22 cellular contexts compared by ENCODE assay signal in genomic region chr12:46004715-46005114, GRCh38. TPM values are rescaled to one million over a fixed set of nuclear protein-coding genes. Genes with fewer than 3 reads are reported as not detected.
A peak's percentile ranks its signal among the peaks of the same experiment; 100 is the strongest.
DNase-seq lines count a peak whose midpoint lies in the region; ATAC-seq, FAIRE-seq and TF ChIP-seq lines count a peak whose summit lies in the region.
"Had no signal": no experiment of that assay in that cellular context is flagged by ENCODE, and none has a peak within 500 bp of the region (broad histone marks: within the 10 kb centered on the region; RNA-seq: fewer than 3 reads in every experiment).

No MANE protein-coding gene starts in this region.

- H3K9me1 ChIP-seq in K562 (ENCODE audit: control insufficient read depth, insufficient read depth, low read length) = no peaks in the 10 kb centered on the region

- ATAC-seq in A549 (no peak), K562 (no peak), HG03342 (IDR thresholded peaks at IDR 0.05; ENCODE audit: unreplicated experiment) (no peak)
- ATAC-seq: CD8-positive, alpha-beta T cell; GM12878 had no signal

- BruUV-seq in K562 (replicated peaks; lab: Mats Ljungman, UMichigan) = no TSS peak

- POLR2A ChIA-PET in A549 (lab: Yijun Ruan, JAX) = no interaction called here
- POLR2A ChIA-PET in K562 (lab: Yijun Ruan, JAX) = no interaction called here

- TF ChIP-seq CTCF in A549 (IDR thresholded peaks at IDR 0.05) (no peak), HFF-Myc (IDR thresholded peaks at IDR 0.05; ENCODE audit: low read depth, low read length, missing control alignments) (peak; percentile 0), K562 (IDR thresholded peaks at IDR 0.05 in 2 of 3, conservative IDR thresholded peaks at IDR 0.05 in 1 of 3; ENCODE audit: insufficient read depth in 2 of 3, low read depth in 1 of 3, low read length in 3 of 3) (no peak), D721Med (IDR thresholded peaks at IDR 0.05; ENCODE audit: insufficient read depth, missing control alignments) (no peak)

- H3K4me2 ChIP-seq in A549 (no peak overlapping the region), K562 (ENCODE audit: insufficient read depth, low read length) (no peak overlapping the region)
- H3K4me2 ChIP-seq: BLaER1 treated with 17β-estradiol and CSF1 and Interleukin-3, amounts not matched to agents 10 nM and 100 nM had no signal

- no peak for TF ChIP-seq EP300 in A549 (IDR thresholded peaks at IDR 0.05)
- TF ChIP-seq EP300 in K562 (IDR thresholded peaks at IDR 0.05; ENCODE audit: low read length) = no peak

- FAIRE-seq in A549 (lab: Jason Lieb, UNC) (no peak), K562 (lab: Jason Lieb, UNC) (no peak), D721Med (lab: Jason Lieb, UNC) (no peak)
- FAIRE-seq: GM12878, GM12892, GM18507 had no signal

- H3K79me2 ChIP-seq in K562 (ENCODE audit: control insufficient read depth, insufficient read depth, low read length) = no peaks in the 10 kb centered on the region

- H4K20me1 ChIP-seq in K562 (replicated peaks; ENCODE audit: control insufficient read depth, insufficient read depth, low read length) = no peaks in the 10 kb centered on the region
- H4K20me1 ChIP-seq: BLaER1 treated with 17β-estradiol and CSF1 and Interleukin-3, amounts not matched to agents 10 nM and 100 nM had no signal

- peak overlapping the region; percentile 43; the same call in 1 of the 2 replicates for H2AFZ ChIP-seq in K562 (ENCODE audit: low read depth, low read length)

- TF ChIP-seq RAD21 in A549 (conservative IDR thresholded peaks at IDR 0.05 in 1 of 2, IDR thresholded peaks at IDR 0.05 in 1 of 2) = no peak
- no peak for TF ChIP-seq RAD21 in K562 (CRISPR knock-in tag; conservative IDR thresholded peaks at IDR 0.05 in 1 of 2, IDR thresholded peaks at IDR 0.05 in 1 of 2)

- no peaks in the 10 kb centered on the region for H3K27me3 ChIP-seq in K562 (ENCODE audit: control insufficient read depth in 2 of 2, insufficient read depth in 2 of 2, low read length in 2 of 2)
- H3K27me3 ChIP-seq: BLaER1 treated with 17β-estradiol and CSF1 and Interleukin-3, amounts not matched to agents 10 nM and 100 nM had no signal

- H3K4me1 ChIP-seq in A549 = no peaks in the 10 kb centered on the region
- H3K4me1 ChIP-seq in K562 (replicated peaks in 1 of 2; ENCODE audit: control insufficient read depth in 2 of 2, insufficient read depth in 2 of 2, low read length in 2 of 2) = no peaks in the 10 kb centered on the region
- H3K4me1 ChIP-seq: BLaER1 treated with 17β-estradiol and CSF1 and Interleukin-3, amounts not matched to agents 10 nM and 100 nM had no signal

- H3K4me3 ChIP-seq in A549 = no peak overlapping the region
- H3K4me3 ChIP-seq in HFF-Myc (replicated peaks; ENCODE audit: low read depth, low read length) = no peak overlapping the region
- no peak overlapping the region for H3K4me3 ChIP-seq in K562
- H3K4me3 ChIP-seq: BLaER1 treated with 17β-estradiol and CSF1 and Interleukin-3, amounts not matched to agents 10 nM and 100 nM; GM12878 had no signal

- CTCF ChIA-PET in A549 (lab: Yijun Ruan, JAX) (interaction anchor here (0.7 to 4.2 kb wide), 6 partner anchors 8 to 76 kb away, joined by 3 to 19 read pairs (median 4); partner anchors contain the start of gene SCAF11), K562 (lab: Yijun Ruan, JAX; ENCODE audit: low intra/inter-chr PET ratio) (no interaction called here)

- intact Hi-C loops in K562 (cut with micrococcal nuclease) = no loop called here

- in situ Hi-C loops in K562 (cut with MboI) = no loop called here

- H3K36me3 ChIP-seq in K562 (ENCODE audit: control insufficient read depth, insufficient read depth, low read length) = no peaks in the 10 kb centered on the region
- H3K36me3 ChIP-seq: BLaER1 treated with 17β-estradiol and CSF1 and Interleukin-3, amounts not matched to agents 10 nM and 100 nM had no signal

- no peak overlapping the region for H3K27ac ChIP-seq in A549
- H3K27ac ChIP-seq in K562 (ENCODE audit: extremely low read depth, low read depth, low read length) = no peak overlapping the region
- H3K27ac ChIP-seq: BLaER1 treated with 17β-estradiol and CSF1 and Interleukin-3, amounts not matched to agents 10 nM and 100 nM; C4-2B had no signal

- DNase-seq in A549 (ENCODE audit: low read depth in 1 of 2, low spot score in 1 of 2) = no peak
- no peak for DNase-seq in HFF-Myc (ENCODE audit: extremely low read depth, low read depth)
- DNase-seq in K562 (ENCODE audit: extremely low read depth in 1 of 4, low spot score in 3 of 4) = no peak
- no peak for DNase-seq in SW 1271 (lab: John Stamatoyannopoulos, UW)
- DNase-seq in D721Med (ENCODE audit: insufficient read length, low spot score) = no peak
- DNase-seq: 8988T; Caco-2; Calu3; CD4-positive, alpha-beta T cell; CD8-positive, alpha-beta T cell; DMS 273 treated with DMSO at 0.1 percent for 48 hours; DMS153; DMS79; DND-41; EL; GDM1 had no signal

- H3K9me3 ChIP-seq in A549 = no peaks in the 10 kb centered on the region
- H3K9me3 ChIP-seq in K562 (replicated peaks; ENCODE audit: control insufficient read depth, insufficient read depth, low read depth, low read length) = no peaks in the 10 kb centered on the region
- H3K9me3 ChIP-seq: Caco-2 had no signal

- no peak overlapping the region for H3K9ac ChIP-seq in K562 (ENCODE audit: insufficient read depth in 1 of 2, low read depth in 2 of 2, low read length in 2 of 2)
- H3K9ac ChIP-seq: BLaER1 treated with 17β-estradiol and CSF1 and Interleukin-3, amounts not matched to agents 10 nM and 100 nM had no signal

- WGBS in A549 (ENCODE audit: missing lambda C conversion rate) = 27% methylated on average over 4 of the region's 4 CpGs
- 3% methylated on average over 4 of the region's 4 CpGs for WGBS in K562 (ENCODE audit: insufficient coverage, low coverage, missing lambda C conversion rate)

- TF ChIP-seq POLR2A in A549 (IDR thresholded peaks at IDR 0.05; ENCODE audit: low read length) (no peak), K562 (conservative IDR thresholded peaks at IDR 0.05) (no peak)

TF ChIP-seq in A549, 52 proteins besides CTCF, POLR2A, EP300 and RAD21:
- TF ChIP-seq MAFK (IDR thresholded peaks at IDR 0.05; ENCODE audit: partially characterized antibody) (peak; percentile 34), MAX (IDR thresholded peaks at IDR 0.05) (no peak), ESRRA (IDR thresholded peaks at IDR 0.05; ENCODE audit: borderline replicate concordance, low read length) (no peak), FOSB (CRISPR knock-in tag; IDR thresholded peaks at IDR 0.05) (no peak)

TF ChIP-seq in K562, 482 proteins besides CTCF, POLR2A, EP300 and RAD21:
- TF ChIP-seq ZNF316 (IDR thresholded peaks at IDR 0.05) (peak; percentile 84), ATF3 (IDR thresholded peaks at IDR 0.05) (no peak), ATF3 (CRISPR knock-in tag; conservative IDR thresholded peaks at IDR 0.05) (no peak), U2AF1 (optimal IDR thresholded peaks at IDR 0.05; ENCODE audit: low read depth, low read length) (no peak), GABPB1 (CRISPR knock-in tag; IDR thresholded peaks at IDR 0.05) (no peak), SREBF1 (IDR thresholded peaks at IDR 0.05; ENCODE audit: borderline replicate concordance, low read depth, low read length) (no peak), MAFG (tag; conservative IDR thresholded peaks at IDR 0.05) (peak; percentile 27; the same call in 1 of the 2 replicates), NR3C1 (CRISPR knock-in tag; IDR thresholded peaks at IDR 0.05) (no peak), GATAD2B (IDR thresholded peaks at IDR 0.05; ENCODE audit: borderline replicate concordance) (no peak), C11orf30 (IDR thresholded peaks at IDR 0.05; ENCODE audit: low read depth) (peak; percentile 55; the same call in 1 of the 2 replicates), PYGO2 (tag; IDR thresholded peaks at IDR 0.05) (no peak)
- TF ChIP-seq, protein P1, sequence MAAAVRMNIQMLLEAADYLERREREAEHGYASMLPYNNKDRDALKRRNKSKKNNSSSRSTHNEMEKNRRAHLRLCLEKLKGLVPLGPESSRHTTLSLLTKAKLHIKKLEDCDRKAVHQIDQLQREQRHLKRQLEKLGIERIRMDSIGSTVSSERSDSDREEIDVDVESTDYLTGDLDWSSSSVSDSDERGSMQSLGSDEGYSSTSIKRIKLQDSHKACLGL (CRISPR knock-in tag; IDR thresholded peaks at IDR 0.05; ENCODE audit: borderline replicate concordance, poor library complexity, severe bottlenecking) = no peak

RNA-seq across cellular contexts. Expression of gene SCAF11, which starts 14.3 kb away (rescaled TPM):
- 64.2 and 110 TPM in 2 replicates for polyA plus RNA-seq in A549 (2011; rRNA removed)
- 19.9 and 20.0 TPM in 2 replicates for polyA plus RNA-seq in A549 (2012; cell fraction: cytosol; rRNA removed)
- 12.9 and 13.2 TPM in 2 replicates for polyA plus RNA-seq in A549 (2012; cell fraction: nucleus; rRNA removed)
- polyA plus RNA-seq in A549 (2017; fragmentation: RNase III; extraction: RNeasy Plus Mini Kit Qiagen cat#74134 plus additional on column Dnase treatment) = 43.0 to 44.4 TPM (median 43.2 TPM) in 3 replicates
- 53.4 and 65.0 TPM in 2 replicates for polyA minus RNA-seq in A549 (2011; rRNA and poly(A)+ RNA removed)
- total RNA-seq in K562 (2011; cell fraction: chromatin; rRNA removed; ENCODE audit: low replicate concordance) = 46.9 and 187 TPM in 2 replicates
- 28.3 and 42.1 TPM in 2 replicates for total RNA-seq in K562 (2011; cell fraction: nucleolus; rRNA removed)
- total RNA-seq in K562 (2011; cell fraction: nucleoplasm; rRNA removed) = 70.9 and 120 TPM in 2 replicates
- 63.6 and 78.3 TPM in 2 replicates for total RNA-seq in K562 (2014; rRNA removed)
- total RNA-seq in K562 (2014; rRNA removed; fragmentation: Illumina TruSeq; extraction: Trizol) = 97.5 and 101 TPM in 2 replicates
- total RNA-seq in K562 (2015; rRNA removed; fragmentation: Illumina TruSeq; extraction: Trizol) = 117 and 119 TPM in 2 replicates
- 74.4 and 80.8 TPM in 2 replicates for total RNA-seq in K562 (2021)
- polyA plus RNA-seq in K562 (2011; rRNA removed) = 54.7 and 69.1 TPM in 2 replicates
- 15.5 and 23.2 TPM in 2 replicates for polyA plus RNA-seq in K562 (2011; cell fraction: cytosol; rRNA removed)
- 28.4 and 31.1 TPM in 2 replicates for polyA plus RNA-seq in K562 (2011; cell fraction: nucleus; rRNA removed)
- 39.5 and 53.2 TPM in 2 replicates for polyA plus RNA-seq in K562 (2012)
- polyA plus RNA-seq in K562 (2014; fragmentation: Illumina TruSeq; extraction: Trizol) = 70.8 and 80.0 TPM in 2 replicates
- 10 to 100 TPM; 30.4 to 35.7 TPM for polyA plus RNA-seq in K562 (2014; fragmentation: Nextera tagmentation; extraction: Ambion mirVana)
- 62.8 and 87.1 TPM in 2 replicates for polyA plus RNA-seq in K562 (2014; rRNA removed)
- polyA minus RNA-seq in K562 (2011; rRNA and poly(A)+ RNA removed) = 215 TPM in 2 replicates
- polyA minus RNA-seq in K562 (2011; cell fraction: cytosol; rRNA and poly(A)+ RNA removed) = 55.8 and 59.7 TPM in 2 replicates
- 58.6 and 108 TPM in 2 replicates for polyA minus RNA-seq in K562 (2011; cell fraction: nucleus; rRNA and poly(A)+ RNA removed)

Comparison
In these comparisons a context has a peak if more than half of its experiments do, and no peak if none do; other contexts are left out.
1. Of the 35 proteins assayed by ChIP-seq in both K562 and A549: peak only in K562: none; only in A549: MAFK; in both: none; in neither: 34.